6 cellular contexts compared by ENCODE assay signal in genomic region chr10:121110369-121110768, GRCh38.
"Had no signal": no experiment of that assay in that cellular context is flagged by ENCODE, and none has a peak within 500 bp of the region (broad histone marks: within the 10 kb centered on the region; RNA-seq: fewer than 3 reads in every experiment).

No MANE protein-coding gene starts in this region.

- H3K27ac ChIP-seq: HL-60, KMS-11 had no signal

- H3K4me3 ChIP-seq: K562 had no signal

- DNase-seq: IMR-90, KBM-7, KG1 had no signal
